Comparison of ENCODE assay signal across 8 cellular contexts in the genomic region with DNA sequence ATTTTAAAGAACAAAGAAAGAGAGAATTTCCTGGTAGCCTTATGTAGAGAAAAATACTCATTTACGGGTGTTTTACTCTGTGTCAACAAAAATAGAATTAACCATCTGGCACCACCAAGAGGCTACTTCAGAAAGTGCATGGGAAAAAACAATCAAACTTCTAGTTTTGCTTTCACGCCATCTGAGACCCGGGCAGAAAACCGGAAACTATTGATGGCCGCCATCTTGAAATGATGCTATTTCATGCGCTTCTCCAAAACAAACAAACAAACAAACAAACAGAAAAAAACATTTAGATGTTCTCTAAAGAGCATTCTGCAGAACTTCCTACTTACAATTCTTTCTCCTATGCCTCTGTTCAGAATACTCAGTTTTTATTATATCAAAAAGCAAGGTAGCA.
A peak's percentile ranks its signal among the peaks of the same experiment; 100 is the strongest.
DNase-seq lines count a peak whose midpoint lies in the region; ATAC-seq and TF ChIP-seq lines count a peak whose summit lies in the region.

No MANE protein-coding gene starts in this region.

- peak; percentile 33 for DNase-seq in EH (ENCODE audit: low read depth)
- peak; percentile 20 for DNase-seq in HuH-7.5 (ENCODE audit: low spot score)
- DNase-seq in RPMI8226: peak; percentile 51
- peak; percentile 18 to 64 for DNase-seq in foreskin fibroblast
- peak; percentile 58 for DNase-seq in retina
- DNase-seq in effector memory CD4-positive, alpha-beta T cell: no peak

- TF ChIP-seq CTCF in foreskin fibroblast (IDR thresholded peaks at IDR 0.05; ENCODE audit: low read depth, low read length): peak; percentile 51

- no peaks in the 10 kb centered on the region for H3K9me3 ChIP-seq in effector memory CD4-positive, alpha-beta T cell (ENCODE audit: control insufficient read depth, low read length)

- ATAC-seq in GM21367 (IDR thresholded peaks at IDR 0.05; ENCODE audit: unreplicated experiment) (peak; percentile 83), GM19328 (IDR thresholded peaks at IDR 0.05; ENCODE audit: unreplicated experiment) (no peak)

- no peak overlapping the region for H3K27ac ChIP-seq in effector memory CD4-positive, alpha-beta T cell (ENCODE audit: insufficient read depth, low read length, poor library complexity, severe bottlenecking)

- no peaks in the 10 kb centered on the region for H3K36me3 ChIP-seq in effector memory CD4-positive, alpha-beta T cell (ENCODE audit: control insufficient read depth, insufficient read depth, low read length)

- no peaks in the 10 kb centered on the region for H3K27me3 ChIP-seq in effector memory CD4-positive, alpha-beta T cell (replicated peaks; ENCODE audit: control insufficient read depth, insufficient read depth, low read length, poor library complexity, severe bottlenecking)

- H3K4me1 ChIP-seq in effector memory CD4-positive, alpha-beta T cell (ENCODE audit: control insufficient read depth, insufficient read depth, low read length, poor library complexity, severe bottlenecking): no peaks in the 10 kb centered on the region

- no peak overlapping the region for H3K4me3 ChIP-seq in foreskin fibroblast (ENCODE audit: low read depth in 1 of 2, low read length in 2 of 2)
- no peak overlapping the region for H3K4me3 ChIP-seq in effector memory CD4-positive, alpha-beta T cell (ENCODE audit: insufficient read depth, low read depth, low read length, poor library complexity, severe bottlenecking)

Comparison
In these comparisons a context has a peak if more than half of its experiments do, and no peak if none do; other contexts are left out.
1. DNase-seq: peak in EH (single experiment), HuH-7.5 (single experiment), RPMI8226 (single experiment), foreskin fibroblast (2 of 2) and retina (single experiment); none in effector memory CD4-positive, alpha-beta T cell (0 of 3).